ENCODE assay signal across 10 cellular contexts in the genomic region with DNA sequence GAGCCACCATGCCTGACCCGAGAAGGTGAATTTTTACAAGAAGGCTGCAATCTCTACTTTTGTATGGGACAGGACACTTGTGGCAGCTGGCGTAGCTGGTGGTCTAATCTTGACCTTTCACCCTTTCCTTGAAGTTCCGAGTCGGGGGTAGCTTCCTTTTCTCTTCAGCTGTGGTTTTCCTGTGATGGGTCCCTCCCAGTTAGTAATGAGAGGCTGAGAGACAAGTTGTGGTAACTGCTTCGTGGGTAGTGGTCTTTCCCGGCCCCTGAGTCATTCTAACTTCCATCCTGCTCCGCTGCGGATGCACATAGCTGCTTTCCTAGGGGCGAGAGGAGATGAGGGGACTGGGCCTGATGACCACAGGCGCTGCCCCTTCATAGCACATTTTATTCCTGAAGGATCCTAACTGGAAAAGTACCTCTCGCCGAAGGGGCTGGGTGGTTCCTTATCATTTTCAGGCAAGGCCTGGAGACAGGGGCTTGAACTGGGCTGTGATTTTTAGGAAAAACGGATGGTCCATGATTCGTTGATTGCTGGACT. TPM values are rescaled to one million over a fixed set of nuclear protein-coding genes. Genes with fewer than 3 reads are reported as not detected.
DNase-seq lines count a peak whose midpoint lies in the region; ATAC-seq and TF ChIP-seq lines count a peak whose summit lies in the region.
"Had no signal": no experiment of that assay in that cellular context is flagged by ENCODE, and none has a peak within 500 bp of the region (broad histone marks: within the 10 kb centered on the region; RNA-seq: fewer than 3 reads in every experiment).

No MANE protein-coding gene starts in this region.

- DNase-seq in activated naive CD4-positive, alpha-beta T cell treated with anti-CD3 and anti-CD28 coated beads, Interleukin-2, amount 10 ng/mL, durations not matched to agents 7 days and 5 days: no peak
- no peak for DNase-seq in activated naive CD4-positive, alpha-beta T cell treated with anti-CD3 and anti-CD28 coated beads, Interleukin-2, amount 50 U/mL, for 16 hours
- DNase-seq in type B pancreatic cell (ENCODE audit: extremely low spot score, unreplicated experiment) (no peak), NCI-H1436 (lab: John Stamatoyannopoulos, UW) (no peak), retina (no peak)
- DNase-seq: NCI-H226; stimulated activated naive CD4-positive, alpha-beta T cell had no signal

- TF ChIP-seq CTCF in VCaP (conservative IDR thresholded peaks at IDR 0.05) (no peak), type B pancreatic cell (conservative IDR thresholded peaks at IDR 0.05) (no peak)

- no peak overlapping the region for H3K9ac ChIP-seq in iPS-20b (ENCODE audit: low read depth, low read length)

- H3K36me3 Mint-ChIP-seq in activated naive CD4-positive, alpha-beta T cell treated with anti-CD3 and anti-CD28 coated beads, Interleukin-2, amount 10 ng/mL, durations not matched to agents 7 days and 5 days: peaks cover 9% of the 10 kb centered on the region
- H3K36me3 Mint-ChIP-seq in type B pancreatic cell: no peaks in the 10 kb centered on the region

- H3K27ac ChIP-seq in VCaP: peak overlapping the region; percentile 94
- H3K27ac ChIP-seq in iPS-20b (ENCODE audit: low read length): no peak overlapping the region

- peaks cover 74% of the 10 kb centered on the region for H3K4me1 Mint-ChIP-seq in activated naive CD4-positive, alpha-beta T cell treated with anti-CD3 and anti-CD28 coated beads, Interleukin-2, amount 10 ng/mL, durations not matched to agents 7 days and 5 days
- peaks cover 28% of the 10 kb centered on the region for H3K4me1 Mint-ChIP-seq in type B pancreatic cell (ENCODE audit: unreplicated experiment)

- no peak for ATAC-seq in GM19463 (IDR thresholded peaks at IDR 0.05; ENCODE audit: unreplicated experiment)

- H3K4me3 ChIP-seq in iPS-20b (ENCODE audit: low read length): peak overlapping the region; percentile 5; the same call in 1 of the 2 replicates

- no peaks in the 10 kb centered on the region for H3K9me3 ChIP-seq in iPS-20b (ENCODE audit: insufficient read depth, low read depth, low read length)

- H3K27ac Mint-ChIP-seq in activated naive CD4-positive, alpha-beta T cell treated with anti-CD3 and anti-CD28 coated beads, Interleukin-2, amount 10 ng/mL, durations not matched to agents 7 days and 5 days: no peak overlapping the region
- peak overlapping the region; percentile 72 for H3K27ac Mint-ChIP-seq in type B pancreatic cell

- peaks cover 14% of the 10 kb centered on the region for H3K27me3 Mint-ChIP-seq in activated naive CD4-positive, alpha-beta T cell treated with anti-CD3 and anti-CD28 coated beads, Interleukin-2, amount 10 ng/mL, durations not matched to agents 7 days and 5 days
- H3K27me3 Mint-ChIP-seq in type B pancreatic cell: peaks cover 9% of the 10 kb centered on the region

- peak overlapping the region; percentile 60 for H3K4me3 Mint-ChIP-seq in activated naive CD4-positive, alpha-beta T cell treated with anti-CD3 and anti-CD28 coated beads, Interleukin-2, amount 10 ng/mL, durations not matched to agents 7 days and 5 days
- peak overlapping the region; percentile 36 for H3K4me3 Mint-ChIP-seq in type B pancreatic cell

- CTCF ChIA-PET in activated naive CD4-positive, alpha-beta T cell treated with anti-CD3 and anti-CD28 coated beads, Interleukin-2, amount 10 ng/mL, durations not matched to agents 7 days and 5 days (lab: Charles Lee): interaction anchor here (0.6 to 5.5 kb wide), 4 partner anchors 38 to 87 kb away, joined by 3 to 34 read pairs (median 9); no protein-coding TSS in a partner anchor

- peaks cover 22% of the 10 kb centered on the region for H3K27me3 ChIP-seq in iPS-20b (ENCODE audit: insufficient read depth, low read length)

- H3K4me1 ChIP-seq in iPS-20b (ENCODE audit: insufficient read depth, low read length): peaks cover 25% of the 10 kb centered on the region

- no peaks in the 10 kb centered on the region for H3K9me3 Mint-ChIP-seq in activated naive CD4-positive, alpha-beta T cell treated with anti-CD3 and anti-CD28 coated beads, Interleukin-2, amount 10 ng/mL, durations not matched to agents 7 days and 5 days
- no peaks in the 10 kb centered on the region for H3K9me3 Mint-ChIP-seq in type B pancreatic cell

- no peaks in the 10 kb centered on the region for H3K36me3 ChIP-seq in iPS-20b (ENCODE audit: insufficient read depth, low read depth, low read length)

RNA-seq across cellular contexts. Expression of gene SYNJ2, which starts 3.1 kb away (rescaled TPM):
- total RNA-seq in type B pancreatic cell (ENCODE audit: low replicate concordance): 17.0 and 31.2 TPM in 2 replicates
